In genomic region chr18:32213693-32214092, GRCh38 we compare ENCODE assay signal across 1 cellular context.
TF ChIP-seq lines count a peak whose summit lies in the region.

No MANE protein-coding gene starts in this region.

TF ChIP-seq in HepG2, 621 proteins besides CTCF, POLR2A, EP300 and RAD21 (continued from another document):
- TF ChIP-seq ZNF646 (CRISPR knock-in tag; IDR thresholded peaks at IDR 0.05) = no peak
- TF ChIP-seq TGIF2 (CRISPR knock-in tag; IDR thresholded peaks at IDR 0.05) = no peak
- TF ChIP-seq ZNF547 (CRISPR knock-in tag; IDR thresholded peaks at IDR 0.05) = no peak
- TF ChIP-seq NONO (IDR thresholded peaks at IDR 0.05) = no peak
- 0 out of 2 replicates have a peak, but pooled peaks have one; percentile 42 for TF ChIP-seq NONO (CRISPR knock-in tag; conservative IDR thresholded peaks at IDR 0.05)
